ENCODE assay signal across 8 cellular contexts in genomic region chr3:44337253-44337652, GRCh38. TPM values are rescaled to one million over a fixed set of nuclear protein-coding genes. Genes with fewer than 3 reads are reported as not detected.
DNase-seq lines count a peak whose midpoint lies in the region; ATAC-seq and TF ChIP-seq lines count a peak whose summit lies in the region.

No MANE protein-coding gene starts in this region.

- H3K27ac ChIP-seq in iPS-18a (ENCODE audit: low read length), result no peak overlapping the region

- H3K27me3 ChIP-seq in iPS-18a (ENCODE audit: control insufficient read depth, insufficient read depth, low read length), result no peaks in the 10 kb centered on the region

- DNase-seq in NCI-H82 (lab: John Stamatoyannopoulos, UW) (peak; percentile 28), NCI-H82 treated with DMSO at 0.1 percent for 48 hours (lab: John Stamatoyannopoulos, UW; ENCODE audit: unreplicated experiment) (no peak), kidney glomerular epithelial cell (lab: John Stamatoyannopoulos, UW) (no peak)
- no peak for DNase-seq in activated CD8-positive, alpha-beta T cell treated with anti-CD3 and anti-CD28 coated beads for 36 hours
- DNase-seq in stimulated activated naive B cell treated with anti-CD40 and anti-IgM and Interleukin-4, amounts not matched to agents 10 μg/mL and 1 μg/mL and 100 μg/mL, for 72 hours, result no peak

- H3K27me3 Mint-ChIP-seq in activated CD8-positive, alpha-beta T cell treated with anti-CD3 and anti-CD28 coated beads for 36 hours, result peaks cover 5% of the 10 kb centered on the region
- H3K27me3 Mint-ChIP-seq in stimulated activated naive B cell treated with anti-CD40 and anti-IgM and Interleukin-4, amounts not matched to agents 10 μg/mL and 1 μg/mL and 100 μg/mL, for 72 hours, result peaks cover 3 to 6% of the 10 kb centered on the region in 2 donors

- intact Hi-C loops in activated CD8-positive, alpha-beta T cell treated with anti-CD3 and anti-CD28 coated beads for 36 hours (cut with micrococcal nuclease), result no loop called here

- peak overlapping the region; percentile 99 for H3K4me3 Mint-ChIP-seq in activated CD8-positive, alpha-beta T cell treated with anti-CD3 and anti-CD28 coated beads for 36 hours
- peak overlapping the region; percentile 97 to 98 for H3K4me3 Mint-ChIP-seq in stimulated activated naive B cell treated with anti-CD40 and anti-IgM and Interleukin-4, amounts not matched to agents 10 μg/mL and 1 μg/mL and 100 μg/mL, for 72 hours

- POLR2A ChIA-PET in activated CD8-positive, alpha-beta T cell treated with anti-CD3 and anti-CD28 coated beads for 36 hours (lab: Charles Lee), result interaction anchor here (1.1 kb wide), 1 partner anchor 523 kb away, joined by 4 read pairs; no protein-coding TSS in a partner anchor

- H3K4me1 Mint-ChIP-seq in activated CD8-positive, alpha-beta T cell treated with anti-CD3 and anti-CD28 coated beads for 36 hours (ENCODE audit: low read depth), result peaks cover 18% of the 10 kb centered on the region
- H3K4me1 Mint-ChIP-seq in stimulated activated naive B cell treated with anti-CD40 and anti-IgM and Interleukin-4, amounts not matched to agents 10 μg/mL and 1 μg/mL and 100 μg/mL, for 72 hours, result peaks cover 16 to 23% of the 10 kb centered on the region in 2 donors

- H3K4me3 ChIP-seq in iPS-18a (ENCODE audit: low read length), result peak overlapping the region; percentile 89

- no peak for TF ChIP-seq CTCF in activated CD8-positive, alpha-beta T cell treated with anti-CD3 and anti-CD28 coated beads for 36 hours (IDR thresholded peaks at IDR 0.05)

- no peaks in the 10 kb centered on the region for H3K9me3 Mint-ChIP-seq in activated CD8-positive, alpha-beta T cell treated with anti-CD3 and anti-CD28 coated beads for 36 hours
- H3K9me3 Mint-ChIP-seq in stimulated activated naive B cell treated with anti-CD40 and anti-IgM and Interleukin-4, amounts not matched to agents 10 μg/mL and 1 μg/mL and 100 μg/mL, for 72 hours, result no peaks in the 10 kb centered on the region

- H3K9me3 ChIP-seq in iPS-18a (ENCODE audit: control insufficient read depth, low read depth, low read length), result no peaks in the 10 kb centered on the region

- H3K36me3 Mint-ChIP-seq in activated CD8-positive, alpha-beta T cell treated with anti-CD3 and anti-CD28 coated beads for 36 hours (ENCODE audit: low read depth), result peaks cover 5% of the 10 kb centered on the region
- H3K36me3 Mint-ChIP-seq in stimulated activated naive B cell treated with anti-CD40 and anti-IgM and Interleukin-4, amounts not matched to agents 10 μg/mL and 1 μg/mL and 100 μg/mL, for 72 hours, result peaks cover 1 to 8% of the 10 kb centered on the region in 2 donors

- peak overlapping the region; percentile 76 for H3K9ac ChIP-seq in iPS-18a (ENCODE audit: low read length)

- peak overlapping the region; percentile 98 for H3K27ac Mint-ChIP-seq in activated CD8-positive, alpha-beta T cell treated with anti-CD3 and anti-CD28 coated beads for 36 hours
- H3K27ac Mint-ChIP-seq in stimulated activated naive B cell treated with anti-CD40 and anti-IgM and Interleukin-4, amounts not matched to agents 10 μg/mL and 1 μg/mL and 100 μg/mL, for 72 hours, result peak overlapping the region; percentile 100

- peaks cover 16% of the 10 kb centered on the region for H3K4me1 ChIP-seq in iPS-18a (ENCODE audit: control insufficient read depth, low read depth, low read length)

- CTCF ChIA-PET in activated CD8-positive, alpha-beta T cell treated with anti-CD3 and anti-CD28 coated beads for 36 hours (lab: Charles Lee), result interaction anchor here (0.9 to 1.8 kb wide), 4 partner anchors 15 to 196 kb away, joined by 3 to 5 read pairs (median 4); no protein-coding TSS in a partner anchor

- no peaks in the 10 kb centered on the region for H3K36me3 ChIP-seq in iPS-18a (ENCODE audit: control insufficient read depth, low read depth, low read length)

- no peak for ATAC-seq in activated CD8-positive, alpha-beta T cell treated with anti-CD3 and anti-CD28 coated beads for 36 hours
- no peak for ATAC-seq in stimulated activated naive B cell treated with anti-CD40 and anti-IgM and Interleukin-4, amounts not matched to agents 10 μg/mL and 1 μg/mL and 100 μg/mL, for 72 hours (replicated peaks)
- no peak for ATAC-seq in GM21723 (IDR thresholded peaks at IDR 0.05; ENCODE audit: unreplicated experiment)
- ATAC-seq in HG02588 (IDR thresholded peaks at IDR 0.05; ENCODE audit: unreplicated experiment), result no peak

RNA-seq across cellular contexts. Expression of gene TCAIM, which starts 1.3 kb away (rescaled TPM):
- total RNA-seq in activated CD8-positive, alpha-beta T cell treated with anti-CD3 and anti-CD28 coated beads for 36 hours, result 10 to 100 TPM; 14.3 to 15.1 TPM
